In genomic region chr5:147782053-147783028, GRCh38 we compare ENCODE assay signal across 9 cellular contexts. TPM values are rescaled to one million over a fixed set of nuclear protein-coding genes. Genes with fewer than 3 reads are reported as not detected.
DNase-seq lines count a peak whose midpoint lies in the region; ATAC-seq lines count a peak whose summit lies in the region.
"Had no signal": no experiment of that assay in that cellular context is flagged by ENCODE, and none has a peak within 500 bp of the region (broad histone marks: within the 10 kb centered on the region; RNA-seq: fewer than 3 reads in every experiment).

Gene JAKMIP2, minus strand, starts transcription at chr5:147782728. Its CDS starts 110,922 bp downstream, at chr5:147671806.

- H3K27ac Mint-ChIP-seq in activated CD4-positive, alpha-beta memory T cell treated with anti-CD3 and anti-CD28 coated beads for 36 hours = no peak within 1 kb of the TSS
- no peak within 1 kb of the TSS for H3K27ac Mint-ChIP-seq in memory B cell

- DNase-seq in NCI-H345 treated with DMSO at 0.1 percent for 48 hours (lab: John Stamatoyannopoulos, UW; ENCODE audit: unreplicated experiment) (peak; percentile 97), memory B cell (ENCODE audit: low spot score in 2 of 2) (peak; percentile 1 to 48), Kasumi-1 (lab: John Stamatoyannopoulos, UW) (no peak)
- DNase-seq in activated CD4-positive, alpha-beta memory T cell treated with anti-CD3 and anti-CD28 coated beads for 36 hours = peak; percentile 69
- DNase-seq in effector CD4-positive, alpha-beta T cell = peak; percentile 19
- DNase-seq in stimulated activated CD8-positive, alpha-beta memory T cell treated with anti-CD3 and anti-CD28 coated beads, Interleukin-12 subunit alpha, Interleukin-12 subunit beta, amount 100 ng/mL, for 24 hours (ENCODE audit: extremely low read depth) = peak; percentile 53

- ATAC-seq in GM18508 (IDR thresholded peaks at IDR 0.05; ENCODE audit: insufficient read depth, unreplicated experiment) (peak; percentile 49), HG03139 (IDR thresholded peaks at IDR 0.05; ENCODE audit: unreplicated experiment) (peak; percentile 90), memory B cell (ENCODE audit: low read depth) (peak; percentile 63)

- peak within 1 kb of the TSS; percentile 70 for H3K4me3 Mint-ChIP-seq in activated CD4-positive, alpha-beta memory T cell treated with anti-CD3 and anti-CD28 coated beads for 36 hours
- H3K4me3 Mint-ChIP-seq in memory B cell = peak within 1 kb of the TSS; percentile 4

- intact Hi-C loops in activated CD4-positive, alpha-beta memory T cell treated with anti-CD3 and anti-CD28 coated beads for 36 hours (cut with micrococcal nuclease) = no loop called here

- H3K36me3 Mint-ChIP-seq in activated CD4-positive, alpha-beta memory T cell treated with anti-CD3 and anti-CD28 coated beads for 36 hours = no peaks in the 10 kb centered on the region
- H3K36me3 Mint-ChIP-seq in memory B cell = no peaks in the 10 kb centered on the region

- peaks cover 3% of the 10 kb centered on the region for H3K27me3 Mint-ChIP-seq in activated CD4-positive, alpha-beta memory T cell treated with anti-CD3 and anti-CD28 coated beads for 36 hours
- H3K27me3 Mint-ChIP-seq in memory B cell = no peaks in the 10 kb centered on the region

- H3K4me1 Mint-ChIP-seq in activated CD4-positive, alpha-beta memory T cell treated with anti-CD3 and anti-CD28 coated beads for 36 hours (ENCODE audit: low read depth) = peaks cover 2% of the 10 kb centered on the region
- H3K4me1 Mint-ChIP-seq in memory B cell = no peaks in the 10 kb centered on the region

- POLR2A ChIA-PET in activated CD4-positive, alpha-beta memory T cell treated with anti-CD3 and anti-CD28 coated beads for 36 hours (lab: Charles Lee) = interaction anchor here (1.3 kb wide), 1 partner anchor 28 kb away, joined by 3 read pairs; no protein-coding TSS in a partner anchor

- CTCF ChIA-PET in activated CD4-positive, alpha-beta memory T cell treated with anti-CD3 and anti-CD28 coated beads for 36 hours (lab: Charles Lee) = no interaction called here

- H3K9me3 Mint-ChIP-seq in activated CD4-positive, alpha-beta memory T cell treated with anti-CD3 and anti-CD28 coated beads for 36 hours = no peaks in the 10 kb centered on the region
- no peaks in the 10 kb centered on the region for H3K9me3 Mint-ChIP-seq in memory B cell

RNA-seq across cellular contexts. Expression of gene JAKMIP2, which starts in this region (rescaled TPM):
- 1 to 10 TPM in 1 of 2 experiments, under 1 TPM in 1; 0.99 to 1.1 TPM for total RNA-seq in activated CD4-positive, alpha-beta memory T cell treated with anti-CD3 and anti-CD28 coated beads for 36 hours
- total RNA-seq: lung microvascular endothelial cell had no signal

Comparison
In these comparisons a context has a peak if more than half of its experiments do, and no peak if none do; other contexts are left out.
1. DNase-seq: peak in NCI-H345 treated with DMSO at 0.1 percent for 48 hours (single experiment), activated CD4-positive, alpha-beta memory T cell treated with anti-CD3 and anti-CD28 coated beads for 36 hours (single experiment), effector CD4-positive, alpha-beta T cell (single experiment), memory B cell (2 of 2) and stimulated activated CD8-positive, alpha-beta memory T cell treated with anti-CD3 and anti-CD28 coated beads, Interleukin-12 subunit alpha, Interleukin-12 subunit beta, amount 100 ng/mL, for 24 hours (single experiment); none in Kasumi-1 (0 of 2).
2. Peak in every context shown above with its lines, with median percentiles within 50 percentile points of each other: ATAC-seq.